1 cellular context compared by ENCODE assay signal in the genomic region with DNA sequence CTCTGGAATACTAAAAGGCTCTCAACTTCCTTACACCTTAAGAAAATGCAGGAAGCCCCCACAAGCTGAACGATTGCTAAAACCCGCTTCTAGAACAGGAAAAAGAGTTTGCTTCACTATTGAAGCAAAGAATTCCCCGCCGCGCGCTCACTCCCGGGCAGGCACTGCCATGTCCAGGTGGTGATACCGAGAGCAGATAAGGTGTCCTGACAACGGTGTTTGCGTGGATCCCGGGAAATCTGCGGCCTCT.
TF ChIP-seq lines count a peak whose summit lies in the region.

No MANE protein-coding gene starts in this region.

TF ChIP-seq in HCT116, 20 proteins besides CTCF, POLR2A, EP300 and RAD21:
- TF ChIP-seq, protein P1, sequence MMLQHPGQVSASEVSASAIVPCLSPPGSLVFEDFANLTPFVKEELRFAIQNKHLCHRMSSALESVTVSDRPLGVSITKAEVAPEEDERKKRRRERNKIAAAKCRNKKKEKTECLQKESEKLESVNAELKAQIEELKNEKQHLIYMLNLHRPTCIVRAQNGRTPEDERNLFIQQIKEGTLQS (IDR thresholded peaks at IDR 0.05), result no peak
- TF ChIP-seq SP1 (IDR thresholded peaks at IDR 0.05; ENCODE audit: low read depth) (no peak), EZH2 (IDR thresholded peaks at IDR 0.05) (no peak), EGR1 (IDR thresholded peaks at IDR 0.05; ENCODE audit: low read depth) (no peak), CEBPB (IDR thresholded peaks at IDR 0.05; ENCODE audit: low read depth) (no peak), SIN3A (IDR thresholded peaks at IDR 0.05; ENCODE audit: low read depth) (no peak), FOSL1 (IDR thresholded peaks at IDR 0.05; ENCODE audit: low read depth) (no peak), EZH2phosphoT487 (IDR thresholded peaks at IDR 0.05; ENCODE audit: borderline replicate concordance) (no peak)
- TF ChIP-seq, protein P2, sequence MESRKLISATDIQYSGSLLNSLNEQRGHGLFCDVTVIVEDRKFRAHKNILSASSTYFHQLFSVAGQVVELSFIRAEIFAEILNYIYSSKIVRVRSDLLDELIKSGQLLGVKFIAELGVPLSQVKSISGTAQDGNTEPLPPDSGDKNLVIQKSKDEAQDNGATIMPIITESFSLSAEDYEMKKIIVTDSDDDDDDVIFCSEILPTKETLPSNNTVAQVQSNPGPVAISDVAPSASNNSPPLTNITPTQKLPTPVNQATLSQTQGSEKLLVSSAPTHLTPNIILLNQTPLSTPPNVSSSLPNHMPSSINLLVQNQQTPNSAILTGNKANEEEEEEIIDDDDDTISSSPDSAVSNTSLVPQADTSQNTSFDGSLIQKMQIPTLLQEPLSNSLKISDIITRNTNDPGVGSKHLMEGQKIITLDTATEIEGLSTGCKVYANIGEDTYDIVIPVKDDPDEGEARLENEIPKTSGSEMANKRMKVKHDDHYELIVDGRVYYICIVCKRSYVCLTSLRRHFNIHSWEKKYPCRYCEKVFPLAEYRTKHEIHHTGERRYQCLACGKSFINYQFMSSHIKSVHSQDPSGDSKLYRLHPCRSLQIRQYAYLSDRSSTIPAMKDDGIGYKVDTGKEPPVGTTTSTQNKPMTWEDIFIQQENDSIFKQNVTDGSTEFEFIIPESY (IDR thresholded peaks at IDR 0.05; ENCODE audit: extremely low read depth, insufficient replicate concordance, low read length), result no peak
- TF ChIP-seq, protein P3, sequence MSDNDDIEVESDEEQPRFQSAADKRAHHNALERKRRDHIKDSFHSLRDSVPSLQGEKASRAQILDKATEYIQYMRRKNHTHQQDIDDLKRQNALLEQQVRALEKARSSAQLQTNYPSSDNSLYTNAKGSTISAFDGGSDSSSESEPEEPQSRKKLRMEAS (IDR thresholded peaks at IDR 0.05), result no peak
